In genomic region chr14:64137657-64138290, GRCh38 we compare ENCODE assay signal across 11 cellular contexts.
DNase-seq lines count a peak whose midpoint lies in the region; ATAC-seq and TF ChIP-seq lines count a peak whose summit lies in the region.
"Had no signal": no experiment of that assay in that cellular context is flagged by ENCODE, and none has a peak within 500 bp of the region (broad histone marks: within the 10 kb centered on the region; RNA-seq: fewer than 3 reads in every experiment).

No MANE protein-coding gene starts in this region.

- H3K56ac ChIP-seq in mesendoderm (ENCODE audit: low read length), result no peak overlapping the region

- H3K9me3 ChIP-seq in body of pancreas, result no peaks in the 10 kb centered on the region
- H3K9me3 ChIP-seq in mucosa of descending colon, result no peaks in the 10 kb centered on the region
- H3K9me3 ChIP-seq: gastroesophageal sphincter had no signal

- no peak overlapping the region for H4K5ac ChIP-seq in mesendoderm (ENCODE audit: low read length)

- H3K4me1 ChIP-seq in body of pancreas (no peaks in the 10 kb centered on the region), mesendoderm (ENCODE audit: control insufficient read depth, low read depth, low read length) (no peaks in the 10 kb centered on the region), mucosa of descending colon (ENCODE audit: low read depth) (no peaks in the 10 kb centered on the region)
- H3K4me1 ChIP-seq: gastroesophageal sphincter had no signal

- H3K23ac ChIP-seq in mesendoderm (ENCODE audit: low read length), result no peak overlapping the region

- no peaks in the 10 kb centered on the region for H3K79me1 ChIP-seq in mesendoderm (ENCODE audit: low read length)

- intact Hi-C loops in body of pancreas (cut with DNase I) (loop anchor here (5.0 kb wide), 1 partner anchor 160 kb away; no protein-coding TSS in a partner anchor), mucosa of descending colon (cut with DNase I, micrococcal nuclease) (no loop called here)

- no peak overlapping the region for H3K4ac ChIP-seq in mesendoderm (ENCODE audit: low read depth, low read length)

- H3K4me3 ChIP-seq in body of pancreas, result no peak overlapping the region
- H3K4me3 ChIP-seq in mesendoderm (ENCODE audit: low read length), result no peak overlapping the region
- H3K4me3 ChIP-seq in mucosa of descending colon, result no peak overlapping the region
- H3K4me3 ChIP-seq: gastroesophageal sphincter had no signal

- no peak overlapping the region for H2BK5ac ChIP-seq in mesendoderm (ENCODE audit: low read length)

- H3K36me3 ChIP-seq in body of pancreas (replicated peaks in 1 of 2; ENCODE audit: insufficient read depth in 1 of 2, low read depth in 2 of 2) (peaks cover 14 to 32% of the 10 kb centered on the region in 2 donors), mesendoderm (ENCODE audit: control insufficient read depth, insufficient read depth, low read length) (no peaks in the 10 kb centered on the region), mucosa of descending colon (ENCODE audit: low read depth) (peaks cover 16% of the 10 kb centered on the region)

- H4K8ac ChIP-seq in mesendoderm (ENCODE audit: low read depth, low read length), result no peak overlapping the region

- WGBS in body of pancreas, 2 donors, result 59% methylated on average over 9 of the region's 9 CpGs
- no CpG with 5 or more reads among the region's 9 CpGs for WGBS in mesendoderm (ENCODE audit: extremely low coverage, insufficient coverage, low lambda C conversion rate)

- DNase-seq in NCI-H1694 treated with DMSO at 0.1 percent for 48 hours (lab: John Stamatoyannopoulos, UW) (peak; percentile 5), NCI-H1694 (lab: John Stamatoyannopoulos, UW) (no peak), HuH-7.5 (ENCODE audit: low spot score) (peak; percentile 6), body of pancreas (peak; percentile 27 to 60 (median 48)), mesendoderm (peak; percentile 32), islet precursor cell (no peak), mucosa of descending colon (no peak)
- DNase-seq: activated naive CD8-positive, alpha-beta T cell treated with anti-CD3 and anti-CD28 coated beads, Interleukin-2, amount 10 ng/mL, durations not matched to agents 7 days and 5 days; naive thymus-derived CD4-positive, alpha-beta T cell had no signal

- H3K27me3 ChIP-seq in body of pancreas (no peaks in the 10 kb centered on the region), mesendoderm (ENCODE audit: insufficient read depth, low read length, poor library complexity) (no peaks in the 10 kb centered on the region)
- H3K27me3 ChIP-seq: gastroesophageal sphincter had no signal

- no peak overlapping the region for H3K4me2 ChIP-seq in mesendoderm (ENCODE audit: low read length)

- H2BK15ac ChIP-seq in mesendoderm (replicated peaks; ENCODE audit: low read depth), result no peak overlapping the region

- H3K79me2 ChIP-seq in mesendoderm (ENCODE audit: control insufficient read depth, insufficient read depth, low read length), result no peaks in the 10 kb centered on the region

- H3K18ac ChIP-seq in mesendoderm (ENCODE audit: low read length), result no peak overlapping the region

- H2AK5ac ChIP-seq in mesendoderm (ENCODE audit: low read length), result no peak overlapping the region

- ATAC-seq in body of pancreas (no peak), HG03135 (IDR thresholded peaks at IDR 0.05; ENCODE audit: unreplicated experiment) (no peak), mucosa of descending colon (no peak)
- ATAC-seq: gastroesophageal sphincter; naive thymus-derived CD4-positive, alpha-beta T cell had no signal

- no peak overlapping the region for H3K9ac ChIP-seq in mesendoderm (ENCODE audit: low read length)

- TF ChIP-seq CTCF in body of pancreas (IDR thresholded peaks at IDR 0.05), result peak; percentile 10 to 66 (median 44)
- TF ChIP-seq CTCF in mucosa of descending colon (IDR thresholded peaks at IDR 0.05), result no peak

- H2BK120ac ChIP-seq in mesendoderm (ENCODE audit: low read depth, low read length), result no peak overlapping the region

- H3K27ac ChIP-seq in body of pancreas (no peak overlapping the region), mesendoderm (ENCODE audit: low read depth, low read length) (no peak overlapping the region)
- H3K27ac ChIP-seq: gastroesophageal sphincter had no signal

- no peak for TF ChIP-seq POLR2A in body of pancreas (IDR thresholded peaks at IDR 0.05)

Comparison
In these comparisons a context has a peak if more than half of its experiments do, and no peak if none do; other contexts are left out.
1. DNase-seq: peak in NCI-H1694 treated with DMSO at 0.1 percent for 48 hours (single experiment), HuH-7.5 (single experiment), body of pancreas (4 of 4) and mesendoderm (single experiment); none in NCI-H1694 (single experiment), islet precursor cell (single experiment) and mucosa of descending colon (0 of 3).